8 cellular contexts compared by ENCODE assay signal in the genomic region with DNA sequence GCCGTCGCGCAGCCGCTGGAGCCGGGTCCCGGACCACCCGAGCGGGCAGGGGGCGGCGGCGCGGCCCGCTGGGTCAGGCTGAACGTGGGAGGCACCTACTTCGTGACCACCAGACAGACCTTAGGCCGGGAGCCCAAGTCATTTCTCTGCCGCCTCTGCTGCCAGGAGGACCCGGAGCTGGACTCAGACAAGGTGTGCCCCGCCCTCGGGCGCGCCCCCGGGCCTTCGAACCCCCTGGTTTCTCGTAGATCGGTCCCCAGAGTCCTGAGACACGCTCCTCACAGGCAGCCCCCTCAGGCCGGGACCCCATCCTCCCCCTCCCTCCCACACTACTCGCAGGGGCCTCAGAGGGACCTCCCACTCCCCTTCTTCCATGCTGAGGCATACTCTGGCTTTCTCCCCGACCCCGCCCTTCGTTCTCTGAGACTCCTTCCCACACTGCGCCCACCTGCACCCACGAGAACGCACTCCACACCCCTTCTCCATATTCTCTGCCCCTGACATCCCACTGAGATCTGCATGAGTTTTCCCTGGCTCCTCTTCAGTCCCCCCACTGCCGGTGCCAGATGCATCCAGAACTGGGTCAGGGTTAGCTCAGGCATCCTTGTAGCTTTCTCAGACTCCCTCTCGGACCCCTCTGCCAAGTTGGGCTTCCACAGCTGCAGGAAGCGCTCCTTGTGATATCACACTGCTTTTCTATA. TPM values are rescaled to one million over a fixed set of nuclear protein-coding genes. Genes with fewer than 3 reads are reported as not detected.
DNase-seq lines count a peak whose midpoint lies in the region; ATAC-seq and TF ChIP-seq lines count a peak whose summit lies in the region.

No MANE protein-coding gene starts in this region.

- no peak for TF ChIP-seq RAD21 in neural cell (conservative IDR thresholded peaks at IDR 0.05)

- peaks cover 22% of the 10 kb centered on the region for H3K36me3 Mint-ChIP-seq in activated CD4-positive, alpha-beta memory T cell treated with anti-CD3 and anti-CD28 coated beads, Interleukin-2, amount 10 ng/mL, durations not matched to agents 7 days and 5 days (ENCODE audit: low read depth)

- no peaks in the 10 kb centered on the region for H3K9me3 ChIP-seq in neural cell (ENCODE audit: low read length)

- DNase-seq in activated CD8-positive, alpha-beta memory T cell treated with anti-CD3 and anti-CD28 coated beads for 24 hours: peak; percentile 74
- no peak for DNase-seq in activated CD8-positive, alpha-beta memory T cell treated with anti-CD3 and anti-CD28 coated beads, Interleukin-2, amount 50 U/mL, for 48 hours
- DNase-seq in activated CD4-positive, alpha-beta memory T cell treated with anti-CD3 and anti-CD28 coated beads, Interleukin-2, amount 10 ng/mL, durations not matched to agents 7 days and 5 days: peak; percentile 38
- no peak for DNase-seq in mucosa of gallbladder (ENCODE audit: low spot score)

- H3K36me3 ChIP-seq in neural cell (ENCODE audit: insufficient read depth, low read length): no peaks in the 10 kb centered on the region

- no peaks in the 10 kb centered on the region for H4K20me1 ChIP-seq in neural cell (ENCODE audit: insufficient read depth)

- peak overlapping the region; percentile 87 for H3K27ac Mint-ChIP-seq in activated CD4-positive, alpha-beta memory T cell treated with anti-CD3 and anti-CD28 coated beads, Interleukin-2, amount 10 ng/mL, durations not matched to agents 7 days and 5 days

- no peaks in the 10 kb centered on the region for H3K9me2 ChIP-seq in neural cell (ENCODE audit: insufficient read depth, low read length)

- H3K4me3 Mint-ChIP-seq in activated CD4-positive, alpha-beta memory T cell treated with anti-CD3 and anti-CD28 coated beads, Interleukin-2, amount 10 ng/mL, durations not matched to agents 7 days and 5 days: peak overlapping the region; percentile 94

- peak overlapping the region; percentile 28 for H2AFZ ChIP-seq in neural cell (ENCODE audit: low read depth, low read length)

- peaks cover 16% of the 10 kb centered on the region for H3K79me2 ChIP-seq in neural cell (replicated peaks; ENCODE audit: insufficient read depth, low read length)

- peak overlapping the region; percentile 97 for H3K9ac ChIP-seq in neural cell (ENCODE audit: low read length)

- CTCF ChIA-PET in activated CD4-positive, alpha-beta memory T cell treated with anti-CD3 and anti-CD28 coated beads, Interleukin-2, amount 10 ng/mL, durations not matched to agents 7 days and 5 days (lab: Charles Lee): interaction anchor here (1.0 to 3.2 kb wide), 8 partner anchors 8 to 124 kb away, joined by 3 to 19 read pairs (median 4); a partner anchor contains a TSS

- no peaks in the 10 kb centered on the region for H3K9me3 Mint-ChIP-seq in activated CD4-positive, alpha-beta memory T cell treated with anti-CD3 and anti-CD28 coated beads, Interleukin-2, amount 10 ng/mL, durations not matched to agents 7 days and 5 days

- H3K4me1 Mint-ChIP-seq in activated CD4-positive, alpha-beta memory T cell treated with anti-CD3 and anti-CD28 coated beads, Interleukin-2, amount 10 ng/mL, durations not matched to agents 7 days and 5 days: peaks cover 47% of the 10 kb centered on the region

- H3K4me2 ChIP-seq in neural cell (ENCODE audit: low read length): peak overlapping the region; percentile 85

- peak overlapping the region; percentile 100 for H3K4me3 ChIP-seq in neural cell (ENCODE audit: low read length)

- no peak for TF ChIP-seq CTCF in neural cell (IDR thresholded peaks at IDR 0.05; ENCODE audit: poor library complexity, severe bottlenecking)

- H3K27me3 Mint-ChIP-seq in activated CD4-positive, alpha-beta memory T cell treated with anti-CD3 and anti-CD28 coated beads, Interleukin-2, amount 10 ng/mL, durations not matched to agents 7 days and 5 days: no peaks in the 10 kb centered on the region

- H3F3A ChIP-seq in neural cell (ENCODE audit: insufficient read depth, low read length, poor library complexity, severe bottlenecking): no peaks in the 10 kb centered on the region

- no peak for TF ChIP-seq EP300 in neural cell (conservative IDR thresholded peaks at IDR 0.05; ENCODE audit: poor library complexity, severe bottlenecking)

- peak overlapping the region; percentile 32 for H3K27ac ChIP-seq in neural cell (ENCODE audit: low read length)

- POLR2A ChIA-PET in activated CD4-positive, alpha-beta memory T cell treated with anti-CD3 and anti-CD28 coated beads, Interleukin-2, amount 10 ng/mL, durations not matched to agents 7 days and 5 days (lab: Charles Lee): interaction anchor here (0.6 to 4.1 kb wide), 12 partner anchors 9 to 143 kb away, joined by 3 to 31 read pairs (median 6); a partner anchor contains a TSS

- ATAC-seq in HG03442 (IDR thresholded peaks at IDR 0.05; ENCODE audit: unreplicated experiment) (peak; percentile 9), esophagus mucosa (peak; percentile 3), HG03097 (IDR thresholded peaks at IDR 0.05; ENCODE audit: low FRiP score, unreplicated experiment) (no peak)

- no peaks in the 10 kb centered on the region for H3K27me3 ChIP-seq in neural cell (ENCODE audit: insufficient read depth, low read depth, low read length)

TF ChIP-seq in neural cell, 6 proteins besides CTCF, POLR2A, EP300 and RAD21:
- TF ChIP-seq SMC3 (conservative IDR thresholded peaks at IDR 0.05; ENCODE audit: poor library complexity) (no peak), MXI1 (conservative IDR thresholded peaks at IDR 0.05; ENCODE audit: poor library complexity, severe bottlenecking) (peak; percentile 33), EZH2 (IDR thresholded peaks at IDR 0.05; ENCODE audit: borderline replicate concordance, insufficient read depth, low read length, poor library complexity, severe bottlenecking) (no peak)
- TF ChIP-seq, protein P1, sequence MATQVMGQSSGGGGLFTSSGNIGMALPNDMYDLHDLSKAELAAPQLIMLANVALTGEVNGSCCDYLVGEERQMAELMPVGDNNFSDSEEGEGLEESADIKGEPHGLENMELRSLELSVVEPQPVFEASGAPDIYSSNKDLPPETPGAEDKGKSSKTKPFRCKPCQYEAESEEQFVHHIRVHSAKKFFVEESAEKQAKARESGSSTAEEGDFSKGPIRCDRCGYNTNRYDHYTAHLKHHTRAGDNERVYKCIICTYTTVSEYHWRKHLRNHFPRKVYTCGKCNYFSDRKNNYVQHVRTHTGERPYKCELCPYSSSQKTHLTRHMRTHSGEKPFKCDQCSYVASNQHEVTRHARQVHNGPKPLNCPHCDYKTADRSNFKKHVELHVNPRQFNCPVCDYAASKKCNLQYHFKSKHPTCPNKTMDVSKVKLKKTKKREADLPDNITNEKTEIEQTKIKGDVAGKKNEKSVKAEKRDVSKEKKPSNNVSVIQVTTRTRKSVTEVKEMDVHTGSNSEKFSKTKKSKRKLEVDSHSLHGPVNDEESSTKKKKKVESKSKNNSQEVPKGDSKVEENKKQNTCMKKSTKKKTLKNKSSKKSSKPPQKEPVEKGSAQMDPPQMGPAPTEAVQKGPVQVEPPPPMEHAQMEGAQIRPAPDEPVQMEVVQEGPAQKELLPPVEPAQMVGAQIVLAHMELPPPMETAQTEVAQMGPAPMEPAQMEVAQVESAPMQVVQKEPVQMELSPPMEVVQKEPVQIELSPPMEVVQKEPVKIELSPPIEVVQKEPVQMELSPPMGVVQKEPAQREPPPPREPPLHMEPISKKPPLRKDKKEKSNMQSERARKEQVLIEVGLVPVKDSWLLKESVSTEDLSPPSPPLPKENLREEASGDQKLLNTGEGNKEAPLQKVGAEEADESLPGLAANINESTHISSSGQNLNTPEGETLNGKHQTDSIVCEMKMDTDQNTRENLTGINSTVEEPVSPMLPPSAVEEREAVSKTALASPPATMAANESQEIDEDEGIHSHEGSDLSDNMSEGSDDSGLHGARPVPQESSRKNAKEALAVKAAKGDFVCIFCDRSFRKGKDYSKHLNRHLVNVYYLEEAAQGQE (IDR thresholded peaks at IDR 0.05; ENCODE audit: borderline replicate concordance): no peak

RNA-seq across cellular contexts. Expression of a gene that starts 0.5 kb away (rescaled TPM):
- 10 to 100 TPM; 24.2 to 24.9 TPM for total RNA-seq in activated CD4-positive, alpha-beta memory T cell treated with anti-CD3 and anti-CD28 coated beads, Interleukin-2, amount 10 ng/mL, durations not matched to agents 7 days and 5 days
- total RNA-seq in esophagus mucosa: 13.2 TPM
- 29.9 and 32.8 TPM in 2 replicates for polyA plus RNA-seq in neural cell
- 29.2 and 30.8 TPM in 2 replicates for polyA minus RNA-seq in neural cell
- total RNA-seq in mucosa of gallbladder: 28.3 TPM

RNA-seq across cellular contexts. Expression of a gene that starts 0.8 kb away (rescaled TPM):
- 100 to 1,000 TPM; 242 TPM for total RNA-seq in activated CD4-positive, alpha-beta memory T cell treated with anti-CD3 and anti-CD28 coated beads, Interleukin-2, amount 10 ng/mL, durations not matched to agents 7 days and 5 days
- total RNA-seq in esophagus mucosa: 314 TPM
- polyA plus RNA-seq in neural cell: 452 and 517 TPM in 2 replicates
- 129 and 160 TPM in 2 replicates for polyA minus RNA-seq in neural cell
- 226 TPM for total RNA-seq in mucosa of gallbladder

RNA-seq across cellular contexts. Expression of a gene that starts 35.1 kb away (rescaled TPM):
- 10 to 100 TPM; 45.4 to 49.6 TPM for total RNA-seq in activated CD4-positive, alpha-beta memory T cell treated with anti-CD3 and anti-CD28 coated beads, Interleukin-2, amount 10 ng/mL, durations not matched to agents 7 days and 5 days
- total RNA-seq in esophagus mucosa: 47.8 TPM
- 47.4 and 49.7 TPM in 2 replicates for polyA plus RNA-seq in neural cell
- polyA minus RNA-seq in neural cell: 19.2 and 21.9 TPM in 2 replicates
- 16.7 TPM for total RNA-seq in mucosa of gallbladder

RNA-seq across cellular contexts. Expression of a gene that starts 40.2 kb away (rescaled TPM):
- total RNA-seq in activated CD4-positive, alpha-beta memory T cell treated with anti-CD3 and anti-CD28 coated beads, Interleukin-2, amount 10 ng/mL, durations not matched to agents 7 days and 5 days: 10 to 100 TPM; 10.4 TPM
- total RNA-seq in esophagus mucosa: 13.9 TPM
- polyA plus RNA-seq in neural cell: not detected in 2 replicates
- polyA minus RNA-seq in neural cell: not detected in 2 replicates
- total RNA-seq in mucosa of gallbladder: 19.9 TPM

Comparison
In these comparisons a context has a peak if more than half of its experiments do, and no peak if none do; other contexts are left out.
1. DNase-seq: peak in activated CD8-positive, alpha-beta memory T cell treated with anti-CD3 and anti-CD28 coated beads for 24 hours (single experiment) and activated CD4-positive, alpha-beta memory T cell treated with anti-CD3 and anti-CD28 coated beads, Interleukin-2, amount 10 ng/mL, durations not matched to agents 7 days and 5 days (single experiment); none in activated CD8-positive, alpha-beta memory T cell treated with anti-CD3 and anti-CD28 coated beads, Interleukin-2, amount 50 U/mL, for 48 hours (single experiment) and mucosa of gallbladder (single experiment).